ENCODE assay signal across 8 cellular contexts in the genomic region with DNA sequence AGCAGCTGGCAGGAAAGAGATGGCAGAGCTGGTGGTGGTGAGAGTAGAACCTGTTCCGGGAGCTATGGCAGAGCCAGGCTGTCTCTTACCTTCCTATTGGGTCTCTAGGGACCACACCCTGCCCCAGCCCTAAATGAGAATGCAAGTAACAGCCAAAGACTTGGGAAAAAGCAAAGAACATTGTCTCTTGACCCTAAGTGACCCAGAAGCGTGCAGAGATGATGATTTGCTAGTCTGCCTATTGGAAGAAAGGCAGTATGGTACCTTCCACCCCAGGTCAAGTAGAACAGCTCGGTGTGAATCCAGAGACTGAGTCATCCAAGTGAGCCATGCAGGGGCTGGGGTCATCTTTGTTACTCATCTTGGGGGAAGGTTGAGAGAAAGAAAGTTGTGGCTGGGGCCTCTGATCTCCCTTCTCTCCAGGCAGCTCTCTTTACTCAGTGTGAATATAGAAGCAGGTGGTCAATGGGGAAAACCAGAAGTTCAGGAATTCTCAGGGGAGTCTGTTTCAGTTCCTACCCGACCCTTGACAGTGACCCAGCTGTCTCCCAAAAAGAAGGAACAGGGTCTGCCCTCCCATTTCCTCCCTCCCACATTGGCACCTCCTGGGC. TPM values are rescaled to one million over a fixed set of nuclear protein-coding genes. Genes with fewer than 3 reads are reported as not detected.
DNase-seq lines count a peak whose midpoint lies in the region; ATAC-seq, FAIRE-seq and TF ChIP-seq lines count a peak whose summit lies in the region.

No MANE protein-coding gene starts in this region.

- no peak for ATAC-seq in natural killer cell

- H3K9me3 Mint-ChIP-seq in natural killer cell, result no peaks in the 10 kb centered on the region

- no peaks in the 10 kb centered on the region for H3K36me3 Mint-ChIP-seq in natural killer cell

- peak overlapping the region in 1 of 2 donors; percentile 91 for H3K9ac ChIP-seq in colonic mucosa (ENCODE audit: low read depth in 2 of 2, low read length in 2 of 2)

- H3K4me1 ChIP-seq in colonic mucosa, result peaks cover 45% of the 10 kb centered on the region

- no peaks in the 10 kb centered on the region for H3K27me3 Mint-ChIP-seq in natural killer cell (ENCODE audit: low read depth in 2 of 2)

- peak overlapping the region; percentile 99 for H3K27ac ChIP-seq in colonic mucosa

- DNase-seq in EH (ENCODE audit: low read depth) (peak; percentile 56), NCI-H226 (peak; percentile 78), colonic mucosa (peak; percentile 78), natural killer cell (no peak), urothelium cell line (ENCODE audit: low spot score) (no peak), middle frontal gyrus (ENCODE audit: extremely low spot score, low spot score) (no peak), head of caudate nucleus (no peak), DMS53 (lab: John Stamatoyannopoulos, UW) (no peak)

- peak overlapping the region; percentile 96 to 98 for H3K27ac Mint-ChIP-seq in natural killer cell

- H3K4me3 ChIP-seq in colonic mucosa, result peak overlapping the region; percentile 93

- intact Hi-C loops in colonic mucosa (cut with DNase I) (no loop called here), natural killer cell (cut with micrococcal nuclease) (no loop called here), head of caudate nucleus (cut with DNase I) (no loop called here)

- H3K4me1 Mint-ChIP-seq in natural killer cell, result peaks cover 18 to 32% of the 10 kb centered on the region in 2 donors

- H3K9me3 ChIP-seq in colonic mucosa, result no peaks in the 10 kb centered on the region

- no peaks in the 10 kb centered on the region for H3K36me3 ChIP-seq in colonic mucosa

- FAIRE-seq in urothelium cell line (lab: Jason Lieb, UNC), result no peak

- H3K27me3 ChIP-seq in colonic mucosa, result no peaks in the 10 kb centered on the region

- peak overlapping the region; percentile 28 for H3K4me3 Mint-ChIP-seq in natural killer cell

- TF ChIP-seq CTCF in colonic mucosa (IDR thresholded peaks at IDR 0.05) (no peak), natural killer cell (IDR thresholded peaks at IDR 0.05) (no peak)

RNA-seq across cellular contexts. Expression of a gene that starts 1.7 kb away (rescaled TPM):
- 100 to 1,000 TPM; 214 to 242 TPM for total RNA-seq in colonic mucosa
- total RNA-seq in natural killer cell, result 10 to 100 TPM; 75.8 to 83.7 (median 81.0) TPM

RNA-seq across cellular contexts. Expression of a gene that starts 2.7 kb away (rescaled TPM):
- 10 to 100 TPM; 22.6 to 29.6 TPM for total RNA-seq in colonic mucosa
- total RNA-seq in natural killer cell, result 10 to 100 TPM in 2 of 3 donors, 1 to 10 TPM in 1; 9.6 to 19.0 (median 10.1) TPM

RNA-seq across cellular contexts. Expression of a gene that starts 9.8 kb away (rescaled TPM):
- total RNA-seq in colonic mucosa (10 to 100 TPM; 10.8 to 64.4 TPM), natural killer cell (1 to 10 TPM; 2.8 to 4.6 (median 4.3) TPM)

RNA-seq across cellular contexts. Expression of a gene that starts 11.3 kb away (rescaled TPM):
- 1,000 to 10,000 TPM in 1 of 2 donors, 100 to 1,000 TPM in 1; 707 to 1,094 TPM for total RNA-seq in colonic mucosa
- 100 to 1,000 TPM; 296 to 441 (median 319) TPM for total RNA-seq in natural killer cell

RNA-seq across cellular contexts. Expression of a gene that starts 25.4 kb away (rescaled TPM):
- total RNA-seq in colonic mucosa, result 1 to 10 TPM; 3.2 to 3.7 TPM
- total RNA-seq in natural killer cell, result 10 to 100 TPM in 2 of 3 donors, 1 to 10 TPM in 1; 9.2 to 12.1 (median 10.2) TPM

Comparison
In these comparisons a context has a peak if more than half of its experiments do, and no peak if none do; other contexts are left out.
1. DNase-seq: peak in EH (single experiment), NCI-H226 (single experiment) and colonic mucosa (single experiment); none in natural killer cell (single experiment), urothelium cell line (single experiment), middle frontal gyrus (single experiment), head of caudate nucleus (0 of 42) and DMS53 (single experiment).